7 cellular contexts compared by ENCODE assay signal in the genomic region with DNA sequence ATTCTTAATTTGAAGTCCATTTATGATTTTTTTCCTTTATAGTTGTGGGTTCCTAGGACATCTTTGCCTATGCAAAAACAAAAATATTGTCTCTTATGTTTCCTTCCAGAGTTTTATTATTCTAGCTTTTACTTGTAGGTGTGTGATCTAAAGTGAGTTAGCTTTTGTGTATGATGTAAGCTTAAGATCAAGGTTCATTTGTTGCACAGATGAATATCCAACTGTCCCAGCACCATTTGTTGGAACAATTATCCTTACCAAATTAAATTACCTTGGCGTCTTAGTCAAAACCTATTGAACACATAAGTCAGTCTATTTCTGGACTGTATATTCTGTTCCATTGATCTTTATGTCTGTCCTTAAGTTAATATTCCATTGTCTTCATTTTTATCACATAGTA.
"Had no signal": no experiment of that assay in that cellular context is flagged by ENCODE, and none has a peak within 500 bp of the region (broad histone marks: within the 10 kb centered on the region; RNA-seq: fewer than 3 reads in every experiment).

No MANE protein-coding gene starts in this region.

- H3K4me1 Mint-ChIP-seq: GM23338, H9, IgD-negative memory B cell had no signal

- H3K36me3 Mint-ChIP-seq: IgD-negative memory B cell had no signal

- H3K27ac Mint-ChIP-seq: GM23338, H9, HFFc6, IgD-negative memory B cell had no signal

- H3K4me3 ChIP-seq: GM23338 had no signal

- H3K27ac ChIP-seq: HL-60 had no signal

- H3K9me3 Mint-ChIP-seq: GM23338, H9 had no signal

- H3K4me3 Mint-ChIP-seq: GM23338, H9, HFFc6, IgD-negative memory B cell had no signal

- H3K27me3 Mint-ChIP-seq: IgD-negative memory B cell had no signal

- DNase-seq: H9, HCEC 1CT, HFFc6, KBM-7 had no signal
